Comparison of ENCODE assay signal across 1 cellular context in genomic region chr20:11270566-11270965, GRCh38.
TF ChIP-seq lines count a peak whose summit lies in the region.

No MANE protein-coding gene starts in this region.

TF ChIP-seq in IMR-90, 13 proteins besides CTCF, POLR2A, EP300 and RAD21:
- TF ChIP-seq NFE2L2 (IDR thresholded peaks at IDR 0.05; ENCODE audit: low read depth, low read length) (no peak), USF2 (IDR thresholded peaks at IDR 0.05; ENCODE audit: low read depth, low read length) (no peak), CHD1 (IDR thresholded peaks at IDR 0.05; ENCODE audit: low read depth, low read length) (no peak), CEBPB (IDR thresholded peaks at IDR 0.05; ENCODE audit: low read depth, low read length) (no peak), MAZ (IDR thresholded peaks at IDR 0.05; ENCODE audit: borderline replicate concordance, low read depth, low read length) (no peak), ELK1 (IDR thresholded peaks at IDR 0.05; ENCODE audit: borderline replicate concordance, low read depth, low read length) (no peak), MAFK (IDR thresholded peaks at IDR 0.05; ENCODE audit: low read depth, low read length) (no peak), FOS (IDR thresholded peaks at IDR 0.05; ENCODE audit: low read depth, low read length) (no peak), RCOR1 (IDR thresholded peaks at IDR 0.05; ENCODE audit: insufficient replicate concordance, low read length) (no peak), RFX5 (IDR thresholded peaks at IDR 0.05; ENCODE audit: low read depth, low read length) (no peak), SMC3 (IDR thresholded peaks at IDR 0.05; ENCODE audit: low read depth, low read length) (no peak), MXI1 (IDR thresholded peaks at IDR 0.05; ENCODE audit: borderline replicate concordance, low read depth, low read length) (no peak), BHLHE40 (IDR thresholded peaks at IDR 0.05; ENCODE audit: low read depth, low read length) (no peak)
